15 cellular contexts compared by ENCODE assay signal in the genomic region with DNA sequence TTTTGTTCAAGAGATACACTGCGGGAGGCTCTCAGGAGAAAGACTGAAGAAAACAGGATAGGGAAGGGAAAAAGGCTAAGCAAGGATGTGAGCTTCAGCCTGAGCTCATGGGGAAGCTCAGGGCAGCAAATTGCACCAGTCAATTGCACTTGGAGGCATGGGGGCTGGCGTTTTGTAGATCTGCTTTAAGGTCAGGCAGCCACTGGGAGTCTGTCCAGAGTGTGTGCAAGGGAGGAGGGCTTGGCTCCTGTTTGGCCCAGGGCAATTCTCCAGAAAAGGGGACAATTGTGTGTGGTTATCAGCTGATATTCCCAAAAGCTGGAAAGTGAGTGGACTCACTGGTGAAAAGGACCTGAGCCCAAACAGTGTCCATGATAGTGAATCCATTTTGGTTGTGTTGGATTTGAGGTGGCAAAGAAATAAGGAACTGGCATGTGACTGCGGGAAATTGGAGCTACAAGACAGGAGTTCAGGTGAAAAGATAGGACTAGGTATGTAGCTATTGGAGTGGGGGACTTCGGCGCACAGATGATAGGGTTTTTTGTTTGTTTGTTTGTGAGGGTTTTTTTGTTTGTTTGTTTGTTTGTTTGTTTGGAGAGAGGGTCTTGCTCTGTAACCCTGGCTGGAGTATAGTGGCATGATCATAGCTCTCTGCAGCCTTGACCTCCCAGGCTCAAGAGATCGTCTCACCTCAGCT. TPM values are rescaled to one million over a fixed set of nuclear protein-coding genes. Genes with fewer than 3 reads are reported as not detected.
DNase-seq lines count a peak whose midpoint lies in the region; ATAC-seq and TF ChIP-seq lines count a peak whose summit lies in the region.
"Had no signal": no experiment of that assay in that cellular context is flagged by ENCODE, and none has a peak within 500 bp of the region (broad histone marks: within the 10 kb centered on the region; RNA-seq: fewer than 3 reads in every experiment).

No MANE protein-coding gene starts in this region.

- no peak for ATAC-seq in activated T-cell treated with anti-CD3 and anti-CD28 coated beads, Interleukin-2, amount 50 U/mL, for 4 hours
- no peak for ATAC-seq in activated CD8-positive, alpha-beta T cell treated with anti-CD3 and anti-CD28 coated beads, Interleukin-2, amount 10 ng/mL, durations not matched to agents 7 days and 5 days
- ATAC-seq in heart right ventricle: peak in 6 of 8 donors; percentile 36 to 60 (median 43)
- ATAC-seq: upper lobe of right lung had no signal

- no peaks in the 10 kb centered on the region for H3K9me3 ChIP-seq in heart right ventricle
- H3K9me3 ChIP-seq: upper lobe of right lung had no signal

- H3K4me1 ChIP-seq in heart right ventricle: peaks cover 20 to 57% (median 41%) of the 10 kb centered on the region in 9 donors

- H3K27ac ChIP-seq in heart right ventricle: peak overlapping the region in 7 of 10 donors; percentile 13 to 86 (median 59)
- H3K27ac ChIP-seq: parathyroid adenoma, upper lobe of right lung had no signal

- H3K9me3 Mint-ChIP-seq in activated T-cell treated with anti-CD3 and anti-CD28 coated beads, Interleukin-2, amount 50 U/mL, for 4 hours: no peaks in the 10 kb centered on the region
- no peaks in the 10 kb centered on the region for H3K9me3 Mint-ChIP-seq in activated CD8-positive, alpha-beta T cell treated with anti-CD3 and anti-CD28 coated beads, Interleukin-2, amount 10 ng/mL, durations not matched to agents 7 days and 5 days (ENCODE audit: insufficient read depth)
- H3K9me3 Mint-ChIP-seq in progenitor cell of endocrine pancreas (ENCODE audit: low read depth): no peaks in the 10 kb centered on the region

- CTCF ChIA-PET in activated CD8-positive, alpha-beta T cell treated with anti-CD3 and anti-CD28 coated beads, Interleukin-2, amount 10 ng/mL, durations not matched to agents 7 days and 5 days (lab: Charles Lee): interaction anchor here (0.9 to 2.5 kb wide), 15 partner anchors 9 to 278 kb away, joined by 3 to 11 read pairs (median 4); partner anchors contain the start of gene IER3

- TF ChIP-seq CTCF in heart right ventricle (IDR thresholded peaks at IDR 0.05) (no peak), progenitor cell of endocrine pancreas (IDR thresholded peaks at IDR 0.05; ENCODE audit: unreplicated experiment) (no peak)

- intact Hi-C loops in heart right ventricle (cut with DNase I): no loop called here

- no peaks in the 10 kb centered on the region for H3K27me3 ChIP-seq in heart right ventricle
- H3K27me3 ChIP-seq: upper lobe of right lung had no signal

- peak overlapping the region; percentile 88 for H3K27ac Mint-ChIP-seq in activated CD8-positive, alpha-beta T cell treated with anti-CD3 and anti-CD28 coated beads, Interleukin-2, amount 10 ng/mL, durations not matched to agents 7 days and 5 days
- peak overlapping the region; percentile 71 for H3K27ac Mint-ChIP-seq in progenitor cell of endocrine pancreas

- peak overlapping the region; percentile 29 for H3K4me3 Mint-ChIP-seq in activated T-cell treated with anti-CD3 and anti-CD28 coated beads, Interleukin-2, amount 50 U/mL, for 4 hours
- no peak overlapping the region for H3K4me3 Mint-ChIP-seq in activated CD8-positive, alpha-beta T cell treated with anti-CD3 and anti-CD28 coated beads, Interleukin-2, amount 10 ng/mL, durations not matched to agents 7 days and 5 days
- H3K4me3 Mint-ChIP-seq in progenitor cell of endocrine pancreas (ENCODE audit: low read depth): no peak overlapping the region

- POLR2A ChIA-PET in activated CD8-positive, alpha-beta T cell treated with anti-CD3 and anti-CD28 coated beads, Interleukin-2, amount 10 ng/mL, durations not matched to agents 7 days and 5 days (lab: Charles Lee): interaction anchor here (1.2 to 5.7 kb wide), 6 partner anchors 11 to 53 kb away, joined by 3 to 46 read pairs (median 6); partner anchors contain the start of genes FLOT1 and IER3

- no peak overlapping the region for H3K4me3 ChIP-seq in heart right ventricle
- H3K4me3 ChIP-seq: upper lobe of right lung had no signal

- H3K27me3 Mint-ChIP-seq in activated T-cell treated with anti-CD3 and anti-CD28 coated beads, Interleukin-2, amount 50 U/mL, for 4 hours (ENCODE audit: low read depth): peaks cover 2% of the 10 kb centered on the region
- no peaks in the 10 kb centered on the region for H3K27me3 Mint-ChIP-seq in activated CD8-positive, alpha-beta T cell treated with anti-CD3 and anti-CD28 coated beads, Interleukin-2, amount 10 ng/mL, durations not matched to agents 7 days and 5 days (ENCODE audit: low read depth)
- no peaks in the 10 kb centered on the region for H3K27me3 Mint-ChIP-seq in progenitor cell of endocrine pancreas

- DNase-seq in activated T-cell treated with anti-CD3 and anti-CD28 coated beads, Interleukin-2, amount 50 U/mL, for 4 hours: no peak
- no peak for DNase-seq in activated T-cell treated with anti-CD3 and anti-CD28 coated beads, Interleukin-2, amount 50 U/mL, for 48 hours
- no peak for DNase-seq in activated CD8-positive, alpha-beta T cell treated with anti-CD3 and anti-CD28 coated beads, Interleukin-2, amount 10 ng/mL, durations not matched to agents 7 days and 5 days
- no peak for DNase-seq in heart right ventricle
- no peak for DNase-seq in progenitor cell of endocrine pancreas (ENCODE audit: low spot score, unreplicated experiment)
- no peak for DNase-seq in NCI-H2081 (lab: John Stamatoyannopoulos, UW)
- no peak for DNase-seq in stimulated activated CD4-positive, alpha-beta T cell treated with anti-CD3 and anti-CD28 coated beads, Interleukin-4, amount 100 ng/mL, for 1 hour
- DNase-seq in pons (ENCODE audit: low spot score): no peak
- DNase-seq: activated CD4-positive, CD25-positive, alpha-beta regulatory T cell; activated gamma-delta T cell; NCI-H1105 treated with DMSO at 0.1 percent for 48 hours; NCI-H2227 treated with DMSO at 0.1 percent for 48 hours; stimulated activated CD4-positive, alpha-beta T cell treated with anti-CD3 and anti-CD28 coated beads, Interleukin-15, amount 100 ng/mL, for 24 hours; upper lobe of right lung had no signal

- no peaks in the 10 kb centered on the region for H3K36me3 ChIP-seq in heart right ventricle
- H3K36me3 ChIP-seq: upper lobe of right lung had no signal

- H3K36me3 Mint-ChIP-seq in activated T-cell treated with anti-CD3 and anti-CD28 coated beads, Interleukin-2, amount 50 U/mL, for 4 hours (ENCODE audit: insufficient read depth): no peaks in the 10 kb centered on the region
- peaks cover 7% of the 10 kb centered on the region for H3K36me3 Mint-ChIP-seq in activated CD8-positive, alpha-beta T cell treated with anti-CD3 and anti-CD28 coated beads, Interleukin-2, amount 10 ng/mL, durations not matched to agents 7 days and 5 days (ENCODE audit: low read depth)
- H3K36me3 Mint-ChIP-seq in progenitor cell of endocrine pancreas (ENCODE audit: insufficient read depth): no peaks in the 10 kb centered on the region

- WGBS in heart right ventricle, 2 donors: 76 to 77% methylated on average over 6 of the region's 6 CpGs

- H3K4me1 Mint-ChIP-seq in activated T-cell treated with anti-CD3 and anti-CD28 coated beads, Interleukin-2, amount 50 U/mL, for 4 hours (ENCODE audit: low read depth): peaks cover 75% of the 10 kb centered on the region
- peaks cover 79% of the 10 kb centered on the region for H3K4me1 Mint-ChIP-seq in activated CD8-positive, alpha-beta T cell treated with anti-CD3 and anti-CD28 coated beads, Interleukin-2, amount 10 ng/mL, durations not matched to agents 7 days and 5 days (ENCODE audit: low read depth)
- peaks cover 46% of the 10 kb centered on the region for H3K4me1 Mint-ChIP-seq in progenitor cell of endocrine pancreas (ENCODE audit: low read depth)

RNA-seq across cellular contexts. Expression of gene IER3, which starts 22.3 kb away (rescaled TPM):
- 100 to 1,000 TPM; 519 to 552 (median 531) TPM for total RNA-seq in activated T-cell treated with anti-CD3 and anti-CD28 coated beads, Interleukin-2, amount 50 U/mL, for 4 hours
- total RNA-seq in activated CD8-positive, alpha-beta T cell treated with anti-CD3 and anti-CD28 coated beads, Interleukin-2, amount 10 ng/mL, durations not matched to agents 7 days and 5 days: 10 to 100 TPM; 76.6 to 82.9 TPM
- total RNA-seq in heart right ventricle (100 to 1,000 TPM in 6 of 10 donors, 10 to 100 TPM in 4; 15.6 to 309 (median 115) TPM), progenitor cell of endocrine pancreas (22.1 and 23.2 TPM in 2 replicates)
- polyA plus RNA-seq in heart right ventricle: 10 to 100 TPM; 25.3 to 93.9 TPM

RNA-seq across cellular contexts. Expression of gene FLOT1, which starts 24.1 kb away (rescaled TPM):
- 10 to 100 TPM; 93.0 to 98.1 (median 95.0) TPM for total RNA-seq in activated T-cell treated with anti-CD3 and anti-CD28 coated beads, Interleukin-2, amount 50 U/mL, for 4 hours
- total RNA-seq in activated CD8-positive, alpha-beta T cell treated with anti-CD3 and anti-CD28 coated beads, Interleukin-2, amount 10 ng/mL, durations not matched to agents 7 days and 5 days: 100 to 1,000 TPM; 314 to 317 TPM
- total RNA-seq in heart right ventricle (100 to 1,000 TPM; 158 to 280 (median 184) TPM), progenitor cell of endocrine pancreas (111 and 115 TPM in 2 replicates)
- 100 to 1,000 TPM; 233 to 317 TPM for polyA plus RNA-seq in heart right ventricle

RNA-seq across cellular contexts. Expression of gene TUBB, which starts 46.5 kb away (rescaled TPM):
- total RNA-seq in activated T-cell treated with anti-CD3 and anti-CD28 coated beads, Interleukin-2, amount 50 U/mL, for 4 hours: 1,000 to 10,000 TPM; 1,153 to 1,485 (median 1,301) TPM
- total RNA-seq in activated CD8-positive, alpha-beta T cell treated with anti-CD3 and anti-CD28 coated beads, Interleukin-2, amount 10 ng/mL, durations not matched to agents 7 days and 5 days: 1,000 to 10,000 TPM; 1,638 to 1,703 TPM
- 100 to 1,000 TPM; 144 to 437 (median 189) TPM for total RNA-seq in heart right ventricle
- polyA plus RNA-seq in heart right ventricle: 100 to 1,000 TPM; 156 to 440 TPM
- 1,227 and 1,272 TPM in 2 replicates for total RNA-seq in progenitor cell of endocrine pancreas

RNA-seq across cellular contexts. Expression of gene MDC1, which starts 49.5 kb away (rescaled TPM):
- total RNA-seq in activated T-cell treated with anti-CD3 and anti-CD28 coated beads, Interleukin-2, amount 50 U/mL, for 4 hours: 10 to 100 TPM; 65.4 to 69.5 (median 65.8) TPM
- total RNA-seq in activated CD8-positive, alpha-beta T cell treated with anti-CD3 and anti-CD28 coated beads, Interleukin-2, amount 10 ng/mL, durations not matched to agents 7 days and 5 days: 10 to 100 TPM; 48.5 to 52.4 TPM
- total RNA-seq in heart right ventricle (10 to 100 TPM; 15.3 to 21.7 (median 19.5) TPM), progenitor cell of endocrine pancreas (58.5 and 67.6 TPM in 2 replicates)
- polyA plus RNA-seq in heart right ventricle: 10 to 100 TPM; 11.2 to 18.1 TPM

Comparison
In these comparisons a context has a peak if more than half of its experiments do, and no peak if none do; other contexts are left out.
1. ATAC-seq: peak in heart right ventricle (6 of 8); none in activated T-cell treated with anti-CD3 and anti-CD28 coated beads, Interleukin-2, amount 50 U/mL, for 4 hours (0 of 2) and activated CD8-positive, alpha-beta T cell treated with anti-CD3 and anti-CD28 coated beads, Interleukin-2, amount 10 ng/mL, durations not matched to agents 7 days and 5 days (single experiment).